10 cellular contexts compared by ENCODE assay signal in the genomic region with DNA sequence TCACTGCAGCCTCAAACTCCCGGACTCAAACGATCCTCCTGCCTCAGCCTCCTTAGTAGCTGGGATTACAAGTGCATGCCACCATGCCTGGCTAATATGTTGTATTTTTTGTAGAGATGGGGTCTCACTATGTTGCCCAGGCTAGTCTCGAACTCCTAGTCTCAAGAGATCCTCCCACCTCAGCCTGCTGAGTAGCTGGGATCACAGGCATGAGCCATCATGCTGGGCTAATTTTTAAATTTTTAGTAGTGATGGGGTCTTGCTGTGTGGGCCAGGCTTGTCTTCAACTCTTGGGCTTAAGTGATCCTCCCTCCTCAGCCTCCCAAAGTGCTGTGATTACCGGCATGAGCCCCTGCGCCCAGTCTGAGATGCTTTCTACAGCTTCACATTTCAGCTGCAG. TPM values are rescaled to one million over a fixed set of nuclear protein-coding genes. Genes with fewer than 3 reads are reported as not detected.
"Had no signal": no experiment of that assay in that cellular context is flagged by ENCODE, and none has a peak within 500 bp of the region (broad histone marks: within the 10 kb centered on the region; RNA-seq: fewer than 3 reads in every experiment).

No MANE protein-coding gene starts in this region.

- DNase-seq: IMR-90, Karpas-422, KBM-7, KG1 had no signal

- H3K4me2 ChIP-seq: KMS-11 had no signal

- H3K27ac ChIP-seq: HL-60, KMS-11 had no signal

- H3K9ac ChIP-seq: KMS-11 had no signal

- FAIRE-seq: HTR-8/SVneo had no signal

RNA-seq across cellular contexts. Expression of a gene that starts 15.3 kb away (rescaled TPM):
- total RNA-seq: HT-29, HT1080 had no signal
- polyA plus RNA-seq: IgD-negative memory B cell had no signal

RNA-seq across cellular contexts. Expression of a gene that starts 26.9 kb away (rescaled TPM):
- total RNA-seq: HT-29, HT1080, IMR-90 had no signal

RNA-seq across cellular contexts. Expression of a gene that starts 37.1 kb away (rescaled TPM):
- total RNA-seq: HT-29, HT1080, IMR-90 had no signal
- polyA plus RNA-seq: IgD-negative memory B cell, IMR-90 had no signal
